ENCODE assay signal across 1 cellular context in the genomic region with DNA sequence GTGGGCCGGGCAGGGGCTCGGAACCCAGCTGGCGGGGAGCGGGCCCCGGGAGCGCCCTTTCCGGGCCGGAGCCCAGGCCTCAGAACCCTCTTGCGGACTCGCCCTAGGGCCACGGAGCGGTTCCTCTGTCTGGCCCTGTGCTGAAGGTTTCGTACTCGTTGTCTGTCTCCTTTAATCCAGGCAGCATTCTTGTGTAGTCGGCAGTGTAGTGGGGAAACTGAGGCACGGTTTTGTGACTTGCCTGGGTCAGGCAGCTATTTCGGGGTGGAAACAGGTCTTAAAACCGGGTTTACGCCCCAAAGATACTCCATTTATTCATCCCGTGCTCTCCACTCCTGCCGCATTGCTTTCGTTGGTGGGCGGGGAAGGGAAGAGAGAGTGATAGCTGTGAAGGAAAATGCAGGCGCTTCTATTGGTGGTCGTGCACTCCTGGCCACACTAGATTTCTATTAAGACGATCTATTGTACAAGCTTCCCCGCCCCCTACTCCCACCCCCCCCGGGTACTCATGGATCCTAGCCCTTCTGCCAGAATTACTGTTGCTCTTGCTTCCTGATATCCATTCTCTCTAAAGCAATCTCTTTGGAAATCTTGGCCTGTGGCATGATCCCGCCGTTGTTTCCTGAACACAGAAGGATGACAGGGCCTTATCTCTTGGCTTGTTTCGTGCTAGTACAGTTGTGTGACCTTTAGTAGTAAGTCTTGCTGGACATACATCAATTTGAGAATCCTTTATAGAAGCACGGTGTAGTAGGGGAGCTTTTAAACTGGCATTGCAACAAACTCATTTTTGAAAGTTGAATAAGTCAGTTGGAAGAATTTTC.
A peak's percentile ranks its signal among the peaks of the same experiment; 100 is the strongest.
TF ChIP-seq lines count a peak whose summit lies in the region.

No MANE protein-coding gene starts in this region.

TF ChIP-seq in HepG2, 621 proteins besides CTCF, POLR2A, EP300 and RAD21 (continued from another document and continues in another):
- TF ChIP-seq ZBTB38 (CRISPR knock-in tag; IDR thresholded peaks at IDR 0.05) (no peak), SCMH1 (CRISPR knock-in tag; IDR thresholded peaks at IDR 0.05; ENCODE audit: borderline replicate concordance) (no peak), ZFP62 (CRISPR knock-in tag; IDR thresholded peaks at IDR 0.05) (no peak), ZNF33B (CRISPR knock-in tag; IDR thresholded peaks at IDR 0.05) (no peak), THYN1 (CRISPR knock-in tag; IDR thresholded peaks at IDR 0.05; ENCODE audit: borderline replicate concordance, low read depth) (no peak), SMC3 (IDR thresholded peaks at IDR 0.05; ENCODE audit: low read length) (no peak), ZNF558 (CRISPR knock-in tag; IDR thresholded peaks at IDR 0.05; ENCODE audit: borderline replicate concordance) (peak; percentile 75), ZSCAN29 (CRISPR knock-in tag; conservative IDR thresholded peaks at IDR 0.05) (no peak), KAT7 (CRISPR knock-in tag; IDR thresholded peaks at IDR 0.05; ENCODE audit: borderline replicate concordance) (no peak), ZNF484 (CRISPR knock-in tag; IDR thresholded peaks at IDR 0.05; ENCODE audit: borderline replicate concordance, low read depth) (no peak), NFKB2 (CRISPR knock-in tag; IDR thresholded peaks at IDR 0.05; ENCODE audit: borderline replicate concordance) (0 out of 2 replicates have a peak, but pooled peaks have one; percentile 1), ZNF737 (CRISPR knock-in tag; IDR thresholded peaks at IDR 0.05; ENCODE audit: borderline replicate concordance) (peak; percentile 78; the same call in 1 of the 2 replicates), PCBP2 (optimal IDR thresholded peaks at IDR 0.05; ENCODE audit: low read depth, low read length, poor library complexity, severe bottlenecking) (no peak), ZNF614 (CRISPR knock-in tag; IDR thresholded peaks at IDR 0.05; ENCODE audit: borderline replicate concordance) (no peak), ZNF598 (CRISPR knock-in tag; IDR thresholded peaks at IDR 0.05; ENCODE audit: borderline replicate concordance) (no peak), EZH2 (conservative IDR thresholded peaks at IDR 0.05; ENCODE audit: low read depth, low read length) (no peak), ZNF547 (CRISPR knock-in tag; IDR thresholded peaks at IDR 0.05) (no peak), ZNF772 (CRISPR knock-in tag; IDR thresholded peaks at IDR 0.05) (no peak), IRX3 (CRISPR knock-in tag; IDR thresholded peaks at IDR 0.05; ENCODE audit: borderline replicate concordance, low read depth) (no peak), MEF2D (CRISPR knock-in tag; IDR thresholded peaks at IDR 0.05) (no peak), ZNF235 (CRISPR knock-in tag; IDR thresholded peaks at IDR 0.05; ENCODE audit: borderline replicate concordance) (0 out of 2 replicates have a peak, but pooled peaks have one; percentile 73), SP2 (CRISPR knock-in tag; IDR thresholded peaks at IDR 0.05) (no peak), ZNF253 (CRISPR knock-in tag; IDR thresholded peaks at IDR 0.05; ENCODE audit: borderline replicate concordance) (peak; percentile 76; the same call in 1 of the 2 replicates), NFE2L2 (IDR thresholded peaks at IDR 0.05; ENCODE audit: low read length) (no peak), ZNF101 (CRISPR knock-in tag; IDR thresholded peaks at IDR 0.05; ENCODE audit: borderline replicate concordance, low read depth) (no peak), TBX2 (CRISPR knock-in tag; IDR thresholded peaks at IDR 0.05; ENCODE audit: borderline replicate concordance) (no peak), ASH2L (IDR thresholded peaks at IDR 0.05; ENCODE audit: insufficient read length, low read depth, low read length) (no peak)
- TF ChIP-seq, protein P1, sequence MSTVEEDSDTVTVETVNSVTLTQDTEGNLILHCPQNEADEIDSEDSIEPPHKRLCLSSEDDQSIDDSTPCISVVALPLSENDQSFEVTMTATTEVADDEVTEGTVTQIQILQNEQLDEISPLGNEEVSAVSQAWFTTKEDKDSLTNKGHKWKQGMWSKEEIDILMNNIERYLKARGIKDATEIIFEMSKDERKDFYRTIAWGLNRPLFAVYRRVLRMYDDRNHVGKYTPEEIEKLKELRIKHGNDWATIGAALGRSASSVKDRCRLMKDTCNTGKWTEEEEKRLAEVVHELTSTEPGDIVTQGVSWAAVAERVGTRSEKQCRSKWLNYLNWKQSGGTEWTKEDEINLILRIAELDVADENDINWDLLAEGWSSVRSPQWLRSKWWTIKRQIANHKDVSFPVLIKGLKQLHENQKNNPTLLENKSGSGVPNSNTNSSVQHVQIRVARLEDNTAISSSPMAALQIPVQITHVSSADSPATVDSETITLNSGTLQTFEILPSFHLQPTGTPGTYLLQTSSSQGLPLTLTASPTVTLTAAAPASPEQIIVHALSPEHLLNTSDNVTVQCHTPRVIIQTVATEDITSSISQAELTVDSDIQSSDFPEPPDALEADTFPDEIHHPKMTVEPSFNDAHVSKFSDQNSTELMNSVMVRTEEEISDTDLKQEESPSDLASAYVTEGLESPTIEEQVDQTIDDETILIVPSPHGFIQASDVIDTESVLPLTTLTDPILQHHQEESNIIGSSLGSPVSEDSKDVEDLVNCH (CRISPR knock-in tag; IDR thresholded peaks at IDR 0.05), result no peak
- TF ChIP-seq, protein P2, sequence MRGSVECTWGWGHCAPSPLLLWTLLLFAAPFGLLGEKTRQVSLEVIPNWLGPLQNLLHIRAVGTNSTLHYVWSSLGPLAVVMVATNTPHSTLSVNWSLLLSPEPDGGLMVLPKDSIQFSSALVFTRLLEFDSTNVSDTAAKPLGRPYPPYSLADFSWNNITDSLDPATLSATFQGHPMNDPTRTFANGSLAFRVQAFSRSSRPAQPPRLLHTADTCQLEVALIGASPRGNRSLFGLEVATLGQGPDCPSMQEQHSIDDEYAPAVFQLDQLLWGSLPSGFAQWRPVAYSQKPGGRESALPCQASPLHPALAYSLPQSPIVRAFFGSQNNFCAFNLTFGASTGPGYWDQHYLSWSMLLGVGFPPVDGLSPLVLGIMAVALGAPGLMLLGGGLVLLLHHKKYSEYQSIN (CRISPR knock-in tag; IDR thresholded peaks at IDR 0.05; ENCODE audit: borderline replicate concordance), result no peak
- TF ChIP-seq, protein P3, sequence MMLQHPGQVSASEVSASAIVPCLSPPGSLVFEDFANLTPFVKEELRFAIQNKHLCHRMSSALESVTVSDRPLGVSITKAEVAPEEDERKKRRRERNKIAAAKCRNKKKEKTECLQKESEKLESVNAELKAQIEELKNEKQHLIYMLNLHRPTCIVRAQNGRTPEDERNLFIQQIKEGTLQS (CRISPR knock-in tag; IDR thresholded peaks at IDR 0.05), result peak; percentile 38; the same call in 1 of the 2 replicates
- TF ChIP-seq, protein P4, sequence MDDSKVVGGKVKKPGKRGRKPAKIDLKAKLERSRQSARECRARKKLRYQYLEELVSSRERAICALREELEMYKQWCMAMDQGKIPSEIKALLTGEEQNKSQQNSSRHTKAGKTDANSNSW (CRISPR knock-in tag; IDR thresholded peaks at IDR 0.05; ENCODE audit: borderline replicate concordance), result no peak
- TF ChIP-seq, protein P5, sequence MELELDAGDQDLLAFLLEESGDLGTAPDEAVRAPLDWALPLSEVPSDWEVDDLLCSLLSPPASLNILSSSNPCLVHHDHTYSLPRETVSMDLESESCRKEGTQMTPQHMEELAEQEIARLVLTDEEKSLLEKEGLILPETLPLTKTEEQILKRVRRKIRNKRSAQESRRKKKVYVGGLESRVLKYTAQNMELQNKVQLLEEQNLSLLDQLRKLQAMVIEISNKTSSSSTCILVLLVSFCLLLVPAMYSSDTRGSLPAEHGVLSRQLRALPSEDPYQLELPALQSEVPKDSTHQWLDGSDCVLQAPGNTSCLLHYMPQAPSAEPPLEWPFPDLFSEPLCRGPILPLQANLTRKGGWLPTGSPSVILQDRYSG (CRISPR knock-in tag; IDR thresholded peaks at IDR 0.05), result no peak
- TF ChIP-seq, protein P6, sequence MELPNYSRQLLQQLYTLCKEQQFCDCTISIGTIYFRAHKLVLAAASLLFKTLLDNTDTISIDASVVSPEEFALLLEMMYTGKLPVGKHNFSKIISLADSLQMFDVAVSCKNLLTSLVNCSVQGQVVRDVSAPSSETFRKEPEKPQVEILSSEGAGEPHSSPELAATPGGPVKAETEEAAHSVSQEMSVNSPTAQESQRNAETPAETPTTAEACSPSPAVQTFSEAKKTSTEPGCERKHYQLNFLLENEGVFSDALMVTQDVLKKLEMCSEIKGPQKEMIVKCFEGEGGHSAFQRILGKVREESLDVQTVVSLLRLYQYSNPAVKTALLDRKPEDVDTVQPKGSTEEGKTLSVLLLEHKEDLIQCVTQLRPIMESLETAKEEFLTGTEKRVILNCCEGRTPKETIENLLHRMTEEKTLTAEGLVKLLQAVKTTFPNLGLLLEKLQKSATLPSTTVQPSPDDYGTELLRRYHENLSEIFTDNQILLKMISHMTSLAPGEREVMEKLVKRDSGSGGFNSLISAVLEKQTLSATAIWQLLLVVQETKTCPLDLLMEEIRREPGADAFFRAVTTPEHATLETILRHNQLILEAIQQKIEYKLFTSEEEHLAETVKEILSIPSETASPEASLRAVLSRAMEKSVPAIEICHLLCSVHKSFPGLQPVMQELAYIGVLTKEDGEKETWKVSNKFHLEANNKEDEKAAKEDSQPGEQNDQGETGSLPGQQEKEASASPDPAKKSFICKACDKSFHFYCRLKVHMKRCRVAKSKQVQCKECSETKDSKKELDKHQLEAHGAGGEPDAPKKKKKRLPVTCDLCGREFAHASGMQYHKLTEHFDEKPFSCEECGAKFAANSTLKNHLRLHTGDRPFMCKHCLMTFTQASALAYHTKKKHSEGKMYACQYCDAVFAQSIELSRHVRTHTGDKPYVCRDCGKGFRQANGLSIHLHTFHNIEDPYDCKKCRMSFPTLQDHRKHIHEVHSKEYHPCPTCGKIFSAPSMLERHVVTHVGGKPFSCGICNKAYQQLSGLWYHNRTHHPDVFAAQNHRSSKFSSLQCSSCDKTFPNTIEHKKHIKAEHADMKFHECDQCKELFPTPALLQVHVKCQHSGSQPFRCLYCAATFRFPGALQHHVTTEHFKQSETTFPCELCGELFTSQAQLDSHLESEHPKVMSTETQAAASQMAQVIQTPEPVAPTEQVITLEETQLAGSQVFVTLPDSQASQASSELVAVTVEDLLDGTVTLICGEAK (IDR thresholded peaks at IDR 0.05), result no peak
- TF ChIP-seq, protein P6 (CRISPR knock-in tag; IDR thresholded peaks at IDR 0.05), result 0 out of 2 replicates have a peak, but pooled peaks have one; percentile 64
- TF ChIP-seq, protein P7, sequence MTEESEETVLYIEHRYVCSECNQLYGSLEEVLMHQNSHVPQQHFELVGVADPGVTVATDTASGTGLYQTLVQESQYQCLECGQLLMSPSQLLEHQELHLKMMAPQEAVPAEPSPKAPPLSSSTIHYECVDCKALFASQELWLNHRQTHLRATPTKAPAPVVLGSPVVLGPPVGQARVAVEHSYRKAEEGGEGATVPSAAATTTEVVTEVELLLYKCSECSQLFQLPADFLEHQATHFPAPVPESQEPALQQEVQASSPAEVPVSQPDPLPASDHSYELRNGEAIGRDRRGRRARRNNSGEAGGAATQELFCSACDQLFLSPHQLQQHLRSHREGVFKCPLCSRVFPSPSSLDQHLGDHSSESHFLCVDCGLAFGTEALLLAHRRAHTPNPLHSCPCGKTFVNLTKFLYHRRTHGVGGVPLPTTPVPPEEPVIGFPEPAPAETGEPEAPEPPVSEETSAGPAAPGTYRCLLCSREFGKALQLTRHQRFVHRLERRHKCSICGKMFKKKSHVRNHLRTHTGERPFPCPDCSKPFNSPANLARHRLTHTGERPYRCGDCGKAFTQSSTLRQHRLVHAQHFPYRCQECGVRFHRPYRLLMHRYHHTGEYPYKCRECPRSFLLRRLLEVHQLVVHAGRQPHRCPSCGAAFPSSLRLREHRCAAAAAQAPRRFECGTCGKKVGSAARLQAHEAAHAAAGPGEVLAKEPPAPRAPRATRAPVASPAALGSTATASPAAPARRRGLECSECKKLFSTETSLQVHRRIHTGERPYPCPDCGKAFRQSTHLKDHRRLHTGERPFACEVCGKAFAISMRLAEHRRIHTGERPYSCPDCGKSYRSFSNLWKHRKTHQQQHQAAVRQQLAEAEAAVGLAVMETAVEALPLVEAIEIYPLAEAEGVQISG (CRISPR knock-in tag; IDR thresholded peaks at IDR 0.05), result no peak; the same call in 1 of the 2 replicates
- TF ChIP-seq, protein P8, sequence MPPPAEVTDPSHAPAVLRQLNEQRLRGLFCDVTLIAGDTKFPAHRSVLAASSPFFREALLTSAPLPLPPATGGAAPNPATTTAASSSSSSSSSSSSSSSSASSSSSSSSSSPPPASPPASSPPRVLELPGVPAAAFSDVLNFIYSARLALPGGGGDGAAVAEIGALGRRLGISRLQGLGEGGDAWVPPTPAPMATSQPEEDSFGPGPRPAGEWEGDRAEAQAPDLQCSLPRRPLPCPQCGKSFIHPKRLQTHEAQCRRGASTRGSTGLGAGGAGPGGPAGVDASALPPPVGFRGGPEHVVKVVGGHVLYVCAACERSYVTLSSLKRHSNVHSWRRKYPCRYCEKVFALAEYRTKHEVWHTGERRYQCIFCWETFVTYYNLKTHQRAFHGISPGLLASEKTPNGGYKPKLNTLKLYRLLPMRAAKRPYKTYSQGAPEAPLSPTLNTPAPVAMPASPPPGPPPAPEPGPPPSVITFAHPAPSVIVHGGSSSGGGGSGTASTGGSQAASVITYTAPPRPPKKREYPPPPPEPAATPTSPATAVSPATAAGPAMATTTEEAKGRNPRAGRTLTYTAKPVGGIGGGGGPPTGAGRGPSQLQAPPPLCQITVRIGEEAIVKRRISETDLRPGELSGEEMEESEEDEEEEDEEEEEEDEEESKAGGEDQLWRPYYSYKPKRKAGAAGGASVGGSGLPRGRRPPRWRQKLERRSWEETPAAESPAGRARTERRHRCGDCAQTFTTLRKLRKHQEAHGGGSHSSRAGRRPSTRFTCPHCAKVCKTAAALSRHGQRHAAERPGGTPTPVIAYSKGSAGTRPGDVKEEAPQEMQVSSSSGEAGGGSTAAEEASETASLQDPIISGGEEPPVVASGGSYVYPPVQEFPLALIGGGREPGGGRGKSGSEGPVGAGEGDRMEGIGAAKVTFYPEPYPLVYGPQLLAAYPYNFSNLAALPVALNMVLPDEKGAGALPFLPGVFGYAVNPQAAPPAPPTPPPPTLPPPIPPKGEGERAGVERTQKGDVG (CRISPR knock-in tag; IDR thresholded peaks at IDR 0.05; ENCODE audit: borderline replicate concordance), result no peak
